ENCODE assay signal across 8 cellular contexts in the genomic region with DNA sequence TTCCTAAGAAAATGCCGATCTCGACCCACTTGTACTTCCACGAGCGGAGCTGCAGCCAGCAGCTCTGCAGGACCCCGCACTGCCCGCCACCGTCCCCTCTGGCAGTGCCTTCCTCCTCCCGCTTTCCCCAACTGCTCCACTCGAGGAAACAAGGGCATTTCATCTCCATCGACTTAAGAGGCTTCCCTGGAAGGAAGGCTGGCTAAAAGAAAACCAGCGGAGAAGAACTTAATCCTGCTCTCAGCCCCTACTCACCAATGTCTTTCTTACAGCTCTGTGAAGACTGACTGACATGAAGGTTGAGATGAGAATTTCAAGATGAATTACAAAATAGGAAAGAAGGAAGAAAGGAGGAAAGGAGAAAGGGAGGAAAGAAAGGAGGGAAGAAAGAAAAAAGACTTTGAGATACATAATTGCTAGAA. TPM values are rescaled to one million over a fixed set of nuclear protein-coding genes. Genes with fewer than 3 reads are reported as not detected.
DNase-seq lines count a peak whose midpoint lies in the region; ATAC-seq and TF ChIP-seq lines count a peak whose summit lies in the region.
"Had no signal": no experiment of that assay in that cellular context is flagged by ENCODE, and none has a peak within 500 bp of the region (broad histone marks: within the 10 kb centered on the region; RNA-seq: fewer than 3 reads in every experiment).

No MANE protein-coding gene starts in this region.

- dilution Hi-C loops in IMR-90 (cut with HindIII; ENCODE audit: low sequenced_read_pairs, unreplicated experiment): no loop called here

- H2AFZ ChIP-seq in IMR-90 (replicated peaks; ENCODE audit: low read length, poor library complexity): peak overlapping the region; percentile 84

- POLR2A ChIA-PET in IMR-90 (lab: Charles Lee; ENCODE audit: unreplicated experiment): interaction anchor here (0.7 kb wide), 1 partner anchor 293 kb away, joined by 28 read pairs; no protein-coding TSS in a partner anchor
- POLR2A ChIA-PET in MCF 10A (lab: Yijun Ruan, JAX): interaction anchor here (0.7 kb wide), 1 partner anchor 29 kb away, joined by 3 read pairs; no protein-coding TSS in a partner anchor

- peak overlapping the region; percentile 48; the same call in 1 of the 2 replicates for H3K56ac ChIP-seq in IMR-90 (ENCODE audit: extremely low read depth, insufficient read depth, low read length)

- H3K4me2 ChIP-seq in IMR-90 (ENCODE audit: low read depth, low read length): peak overlapping the region; percentile 88

- peak overlapping the region; percentile 71; the same call in 1 of the 2 replicates for H2AK5ac ChIP-seq in IMR-90 (ENCODE audit: low read depth, low read length)

- H4K8ac ChIP-seq in IMR-90 (ENCODE audit: low read depth in 2 of 2, low read length in 2 of 2): peak overlapping the region; percentile 82 to 88

- peak overlapping the region; percentile 67 for H3K4me3 ChIP-seq in IMR-90 (ENCODE audit: insufficient read depth, low read depth, low read length)

- WGBS in IMR-90 (ENCODE audit: extremely low coverage in 2 of 2, insufficient read length in 1 of 2), 2 experiments: no CpG with 5 or more reads among the region's 11 CpGs

- H4K20me1 ChIP-seq in IMR-90 (ENCODE audit: insufficient read depth, low read length): no peaks in the 10 kb centered on the region

- TF ChIP-seq CTCF in IMR-90 (conservative IDR thresholded peaks at IDR 0.05; ENCODE audit: low read depth, low read length) (no peak), MCF 10A (IDR thresholded peaks at IDR 0.05; ENCODE audit: unreplicated experiment) (no peak)

- peak overlapping the region; percentile 74 for H3K4ac ChIP-seq in IMR-90 (ENCODE audit: low read depth, low read length)

- H3K18ac ChIP-seq in IMR-90 (ENCODE audit: low read depth, low read length): peak overlapping the region; percentile 38

- H3K23ac ChIP-seq in IMR-90 (ENCODE audit: low read depth, low read length): peak overlapping the region; percentile 79

- peak overlapping the region; percentile 50 for H2BK120ac ChIP-seq in IMR-90 (ENCODE audit: low read depth, low read length)

- H2BK20ac ChIP-seq in IMR-90 (ENCODE audit: low read depth, low read length): peak overlapping the region; percentile 75; the same call in 1 of the 2 replicates

- H3K27ac ChIP-seq in IMR-90 (ENCODE audit: insufficient read depth, low read length): peak overlapping the region; percentile 56
- peak overlapping the region; percentile 31 for H3K27ac ChIP-seq in substantia nigra (ENCODE audit: low read depth, low read length, poor library complexity, severe bottlenecking)

- 0 out of 4 replicates have a peak, but pooled peaks cover 4 to 5% of the 10 kb centered on the region in 2 experiments for H3K79me1 ChIP-seq in IMR-90 (ENCODE audit: low read depth in 1 of 2, low read length in 2 of 2)

- intact Hi-C loops in IMR-90 (cut with micrococcal nuclease): no loop called here
- intact Hi-C loops in MCF 10A (cut with micrococcal nuclease): no loop called here

- peak; percentile 27 for DNase-seq in IMR-90
- DNase-seq in MCF 10A (ENCODE audit: unreplicated experiment): no peak
- DNase-seq in kidney tubule cell (ENCODE audit: low spot score): peak; percentile 18
- no peak for DNase-seq in substantia nigra (lab: John Stamatoyannopoulos, UW)
- no peak for DNase-seq in SIG-M5 (lab: John Stamatoyannopoulos, UW)
- no peak for DNase-seq in stimulated activated CD4-positive, alpha-beta T cell treated with anti-CD3 and anti-CD28 coated beads, Interleukin-15, amount 100 ng/mL, for 24 hours
- DNase-seq in foreskin melanocyte: no peak
- DNase-seq: NCI-H1048 had no signal

- in situ Hi-C loops in IMR-90 (cut with MboI; ENCODE audit: low sequenced_read_pairs): no loop called here

- TF ChIP-seq POLR2A in IMR-90 (IDR thresholded peaks at IDR 0.05; ENCODE audit: low read depth, low read length): no peak

- H3K9ac ChIP-seq in IMR-90 (ENCODE audit: low read depth, low read length): peak overlapping the region; percentile 69

- no peaks in the 10 kb centered on the region for H3K27me3 Mint-ChIP-seq in MCF 10A (ENCODE audit: insufficient read depth, unreplicated experiment)

- H3K27ac Mint-ChIP-seq in MCF 10A (ENCODE audit: low read depth, unreplicated experiment): no peak overlapping the region

- peaks cover 2% of the 10 kb centered on the region; the same call in 1 of the 2 replicates for H3K36me3 ChIP-seq in IMR-90 (ENCODE audit: control insufficient read depth, insufficient read depth, low read length)

- peak overlapping the region; percentile 73 for H3K14ac ChIP-seq in IMR-90 (replicated peaks; ENCODE audit: low read depth, low read length)

- no peak for TF ChIP-seq RAD21 in IMR-90 (IDR thresholded peaks at IDR 0.05; ENCODE audit: low read length)

- CTCF ChIA-PET in IMR-90 (lab: Yijun Ruan, JAX): interaction anchor here (0.6 to 2.2 kb wide), 4 partner anchors 11 to 823 kb away, joined by 3 to 5 read pairs (median 4); no protein-coding TSS in a partner anchor
- CTCF ChIA-PET in MCF 10A (lab: Yijun Ruan, JAX): interaction anchor here (0.6 kb wide), 1 partner anchor 893 kb away, joined by 3 read pairs; no protein-coding TSS in a partner anchor

- no peak overlapping the region for H2BK5ac ChIP-seq in IMR-90 (ENCODE audit: low read depth, low read length, poor library complexity, severe bottlenecking)

- 0 out of 2 replicates have a peak, but pooled peaks cover 3% of the 10 kb centered on the region for H3K9me1 ChIP-seq in IMR-90 (ENCODE audit: insufficient read depth, low read length)

- BruUV-seq in IMR-90 (replicated peaks; lab: Mats Ljungman, UMichigan): no TSS peak
- no TSS peak for BruUV-seq in MCF 10A (replicated peaks; lab: Mats Ljungman, UMichigan)

- H3K4me3 Mint-ChIP-seq in MCF 10A (ENCODE audit: unreplicated experiment): peak overlapping the region; percentile 69

- H3K27me3 ChIP-seq in IMR-90 (ENCODE audit: control insufficient read depth, insufficient read depth, low read length): peaks cover 2% of the 10 kb centered on the region

- no peaks in the 10 kb centered on the region for H3K9me3 ChIP-seq in IMR-90 (ENCODE audit: control insufficient read depth, insufficient read depth, low read length)

- H2AK9ac ChIP-seq in IMR-90 (replicated peaks; ENCODE audit: low read depth, low read length, poor library complexity): peak overlapping the region; percentile 13

- H4K91ac ChIP-seq in IMR-90 (ENCODE audit: insufficient read depth, low read depth, low read length): peak overlapping the region; percentile 72

- no peaks in the 10 kb centered on the region for H3K36me3 Mint-ChIP-seq in MCF 10A (ENCODE audit: insufficient read depth, unreplicated experiment)

- H3K4me1 ChIP-seq in IMR-90 (ENCODE audit: control insufficient read depth, insufficient read depth, low read length): peaks cover 12% of the 10 kb centered on the region

- H3K9me3 Mint-ChIP-seq in MCF 10A (ENCODE audit: unreplicated experiment): no peaks in the 10 kb centered on the region

- H4K5ac ChIP-seq in IMR-90 (ENCODE audit: low read depth, low read length): peak overlapping the region; percentile 35

- ATAC-seq in IMR-90 (ENCODE audit: low read depth): peak; percentile 34

- H3K4me1 Mint-ChIP-seq in MCF 10A (ENCODE audit: insufficient read depth, unreplicated experiment): no peaks in the 10 kb centered on the region

- peak overlapping the region; percentile 62 for H2BK15ac ChIP-seq in IMR-90 (ENCODE audit: low read depth, low read length)

TF ChIP-seq in IMR-90, 13 proteins besides CTCF, POLR2A, EP300 and RAD21:
- TF ChIP-seq MAZ (IDR thresholded peaks at IDR 0.05; ENCODE audit: borderline replicate concordance, low read depth, low read length): no peak
- TF ChIP-seq MAFK (IDR thresholded peaks at IDR 0.05; ENCODE audit: low read depth, low read length): no peak
- TF ChIP-seq SMC3 (IDR thresholded peaks at IDR 0.05; ENCODE audit: low read depth, low read length): no peak

RNA-seq across cellular contexts. Expression of a gene that starts 15.6 kb away (rescaled TPM):
- total RNA-seq in IMR-90 (2012; rRNA removed): 1.3 and 1.9 TPM in 2 replicates
- polyA plus RNA-seq in IMR-90 (2012; rRNA removed): 4.0 and 4.7 TPM in 2 replicates
- 3.4 and 6.3 TPM in 2 replicates for polyA plus RNA-seq in IMR-90 (2012; cell fraction: cytosol; rRNA removed)
- 6.5 and 7.2 TPM in 2 replicates for polyA plus RNA-seq in IMR-90 (2012; cell fraction: nucleus; rRNA removed; ENCODE audit: low replicate concordance)
- total RNA-seq in MCF 10A (2022): 16.7 and 16.8 TPM in 2 replicates

Comparison
In these comparisons a context has a peak if more than half of its experiments do, and no peak if none do; other contexts are left out.
1. DNase-seq: peak in IMR-90 (single experiment) and kidney tubule cell (single experiment); none in MCF 10A (single experiment), substantia nigra (0 of 49), SIG-M5 (single experiment), stimulated activated CD4-positive, alpha-beta T cell treated with anti-CD3 and anti-CD28 coated beads, Interleukin-15, amount 100 ng/mL, for 24 hours (single experiment) and foreskin melanocyte (single experiment).